Comparison of ENCODE assay signal across 1 cellular context in genomic region chr16:80466024-80466986, GRCh38.
A peak's percentile ranks its signal among the peaks of the same experiment; 100 is the strongest.
TF ChIP-seq lines count a peak whose summit lies in the region.

No MANE protein-coding gene starts in this region.

TF ChIP-seq in K562, 482 proteins besides CTCF, POLR2A, EP300 and RAD21 (continued from another document):
- no peak for TF ChIP-seq ZNF407 (IDR thresholded peaks at IDR 0.05; ENCODE audit: low read depth)
- TF ChIP-seq SMC3 (conservative IDR thresholded peaks at IDR 0.05; ENCODE audit: insufficient read depth, low read depth, low read length), result peak; percentile 85
- 0 out of 2 replicates have a peak, but pooled peaks have one; percentile 14 for TF ChIP-seq CXXC5 (CRISPR knock-in tag; IDR thresholded peaks at IDR 0.05)
- TF ChIP-seq ESRRA (IDR thresholded peaks at IDR 0.05; ENCODE audit: borderline replicate concordance, low read depth), result peak; percentile 69; the same call in 1 of the 2 replicates
- TF ChIP-seq DEAF1 (CRISPR knock-in tag; IDR thresholded peaks at IDR 0.05), result peak; percentile 84
- TF ChIP-seq JUND (IDR thresholded peaks at IDR 0.05; ENCODE audit: borderline replicate concordance, low read depth, low read length), result 0 out of 2 replicates have a peak, but pooled peaks have one; percentile 31
- no peak; the same call in 2 of the 3 replicates for TF ChIP-seq JUND (tag; IDR thresholded peaks at IDR 0.05; ENCODE audit: borderline replicate concordance, low read depth, low read length)
- peak; percentile 87 for TF ChIP-seq STAG1 (CRISPR knock-in tag; IDR thresholded peaks at IDR 0.05; ENCODE audit: borderline replicate concordance)
- TF ChIP-seq CTCFL (IDR thresholded peaks at IDR 0.05; ENCODE audit: borderline replicate concordance, insufficient read depth, low read depth, low read length, poor library complexity, severe bottlenecking), result peak; percentile 25
- peak; percentile 60; the same call in 1 of the 2 replicates for TF ChIP-seq RB1 (IDR thresholded peaks at IDR 0.05; ENCODE audit: low read depth)
- TF ChIP-seq HNRNPL (IDR thresholded peaks at IDR 0.05; ENCODE audit: low read depth, low read length), result no peak
- TF ChIP-seq GATA2 (CRISPR knock-in tag; IDR thresholded peaks at IDR 0.05), result 0 out of 2 replicates have a peak, but pooled peaks have one; percentile 14
- TF ChIP-seq ZNF740 (CRISPR knock-in tag; IDR thresholded peaks at IDR 0.05), result peak; percentile 99
- TF ChIP-seq ZNF740 (tag; IDR thresholded peaks at IDR 0.05), result peak in 1 of 2 experiments; percentile 95; a peak in 2 of 4 replicates
